17 cellular contexts compared by ENCODE assay signal in the genomic region with DNA sequence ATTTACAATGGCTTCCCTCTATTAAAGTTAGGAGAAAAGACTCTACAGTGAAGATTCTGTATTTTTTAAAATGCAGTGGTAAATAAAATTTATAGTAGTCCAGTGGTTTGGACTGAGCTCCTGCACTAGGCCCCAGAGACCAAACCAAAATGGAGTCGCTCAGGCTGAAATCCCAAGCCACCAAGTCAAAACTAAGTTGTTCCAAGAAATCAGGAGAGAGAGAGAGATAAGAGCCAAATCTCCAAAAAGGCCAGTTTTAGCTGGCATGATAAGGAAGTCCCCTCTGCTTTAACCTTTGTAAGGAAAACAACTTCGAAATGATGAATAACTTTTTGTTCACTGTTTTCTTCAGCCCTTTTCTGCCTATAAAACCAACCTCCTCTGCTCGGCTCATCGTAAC.
DNase-seq lines count a peak whose midpoint lies in the region; ATAC-seq, FAIRE-seq and TF ChIP-seq lines count a peak whose summit lies in the region.
"Had no signal": no experiment of that assay in that cellular context is flagged by ENCODE, and none has a peak within 500 bp of the region (broad histone marks: within the 10 kb centered on the region; RNA-seq: fewer than 3 reads in every experiment).

No MANE protein-coding gene starts in this region.

- H3K27me3 Mint-ChIP-seq in activated naive CD4-positive, alpha-beta T cell treated with anti-CD3 and anti-CD28 coated beads, Interleukin-2, amount 50 U/mL, for 24 hours, result no peaks in the 10 kb centered on the region
- H3K27me3 Mint-ChIP-seq: activated naive CD4-positive, alpha-beta T cell treated with anti-CD3 and anti-CD28 coated beads, Interleukin-2, amount 10 ng/mL, durations not matched to agents 7 days and 5 days had no signal

- peaks cover 9% of the 10 kb centered on the region; the same call in 1 of the 2 replicates for H3K36me3 ChIP-seq in SK-N-MC (ENCODE audit: insufficient read depth, low read length)
- peaks cover 0 to 24% (median 7%) of the 10 kb centered on the region in 4 donors for H3K36me3 ChIP-seq in esophagus muscularis mucosa
- peaks cover 0 to 26% (median 18%) of the 10 kb centered on the region in 4 donors for H3K36me3 ChIP-seq in stomach
- no peaks in the 10 kb centered on the region for H3K36me3 ChIP-seq in kidney (ENCODE audit: control insufficient read depth in 1 of 2, insufficient read depth in 2 of 2, low read length in 2 of 2)
- H3K36me3 ChIP-seq: cardiac muscle cell had no signal

- H3K9me3 Mint-ChIP-seq in activated naive CD4-positive, alpha-beta T cell treated with anti-CD3 and anti-CD28 coated beads, Interleukin-2, amount 50 U/mL, for 24 hours, result no peaks in the 10 kb centered on the region
- H3K9me3 Mint-ChIP-seq: neural crest cell had no signal

- peak overlapping the region; percentile 77; the same call in 1 of the 2 replicates for H3K27ac ChIP-seq in SK-N-MC
- peak overlapping the region in 1 of 4 donors; percentile 21 for H3K27ac ChIP-seq in esophagus muscularis mucosa (replicated peaks in 1 of 4)
- peak overlapping the region; percentile 31 to 91 (median 88) for H3K27ac ChIP-seq in stomach
- H3K27ac ChIP-seq in kidney (ENCODE audit: low read depth in 2 of 2, low read length in 2 of 2), result peak overlapping the region in 1 of 2 donors; percentile 50
- H3K27ac ChIP-seq: cardiac muscle cell had no signal

- ATAC-seq in GM19463 (IDR thresholded peaks at IDR 0.05; ENCODE audit: unreplicated experiment), result no peak

- H3K4me3 Mint-ChIP-seq in activated naive CD4-positive, alpha-beta T cell treated with anti-CD3 and anti-CD28 coated beads, Interleukin-2, amount 50 U/mL, for 24 hours, result no peak overlapping the region
- H3K4me3 Mint-ChIP-seq: activated naive CD4-positive, alpha-beta T cell treated with anti-CD3 and anti-CD28 coated beads, Interleukin-2, amount 10 ng/mL, durations not matched to agents 7 days and 5 days; neural crest cell had no signal

- H3K27me3 ChIP-seq in esophagus muscularis mucosa (no peaks in the 10 kb centered on the region), stomach (no peaks in the 10 kb centered on the region)
- H3K27me3 ChIP-seq: cardiac muscle cell had no signal

- H3K9me3 ChIP-seq in SK-N-MC (ENCODE audit: low read depth, low read length) (peaks cover 10% of the 10 kb centered on the region; the same call in 1 of the 2 replicates), esophagus muscularis mucosa (no peaks in the 10 kb centered on the region), stomach (peaks cover 0 to 8% (median 3%) of the 10 kb centered on the region in 4 donors), kidney (ENCODE audit: control insufficient read depth in 1 of 2, low read length in 2 of 2) (peaks cover 0 to 7% of the 10 kb centered on the region in 2 donors)

- intact Hi-C loops in esophagus muscularis mucosa (cut with DNase I) (loop anchor here (5.0 kb wide), 1 partner anchor 98 kb away; no protein-coding TSS in a partner anchor), stomach (cut with DNase I; ENCODE audit: low total_unique reads) (no loop called here), kidney (cut with DNase I) (no loop called here)

- no peak for TF ChIP-seq CTCF in esophagus muscularis mucosa (IDR thresholded peaks at IDR 0.05)
- TF ChIP-seq CTCF in stomach (IDR thresholded peaks at IDR 0.05), result no peak
- no peak for TF ChIP-seq CTCF in GM10266 (IDR thresholded peaks at IDR 0.05; ENCODE audit: control insufficient read depth, insufficient read depth, low read depth, missing control alignments)
- no peak for TF ChIP-seq CTCF in kidney (IDR thresholded peaks at IDR 0.05; ENCODE audit: borderline replicate concordance, extremely low read depth, insufficient read depth)

- TF ChIP-seq POLR2A in esophagus muscularis mucosa (IDR thresholded peaks at IDR 0.05; ENCODE audit: low read depth) (no peak), stomach (IDR thresholded peaks at IDR 0.05) (no peak)

- H3K9ac ChIP-seq in SK-N-MC (ENCODE audit: insufficient read length), result no peak overlapping the region
- peak overlapping the region in 1 of 2 donors; percentile 30 for H3K9ac ChIP-seq in kidney (ENCODE audit: low read length in 2 of 2)

- H3K4me3 ChIP-seq in SK-N-MC (no peak overlapping the region), esophagus muscularis mucosa (no peak overlapping the region), stomach (no peak overlapping the region), kidney (ENCODE audit: low read length in 2 of 2) (no peak overlapping the region)
- H3K4me3 ChIP-seq: cardiac muscle cell had no signal

- peaks cover 17% of the 10 kb centered on the region for H3K36me3 Mint-ChIP-seq in activated naive CD4-positive, alpha-beta T cell treated with anti-CD3 and anti-CD28 coated beads, Interleukin-2, amount 50 U/mL, for 24 hours

- H3K4me1 ChIP-seq in esophagus muscularis mucosa (peaks cover 57 to 70% (median 68%) of the 10 kb centered on the region in 4 donors), stomach (peaks cover 48 to 80% (median 61%) of the 10 kb centered on the region in 4 donors), kidney (ENCODE audit: control insufficient read depth in 1 of 2, insufficient read depth in 1 of 2, low read depth in 1 of 2, low read length in 2 of 2) (peaks cover 35 to 45% of the 10 kb centered on the region in 2 donors)

- no peak for DNase-seq in activated naive CD4-positive, alpha-beta T cell treated with Interleukin-2 at 50 U/mL for 16 hours
- DNase-seq in SK-N-MC (ENCODE audit: low read depth, low spot score) (no peak), esophagus muscularis mucosa (ENCODE audit: extremely low spot score) (peak; percentile 10), stomach (no peak), GM10266 (ENCODE audit: extremely low spot score) (no peak), kidney (no peak)
- DNase-seq: activated naive CD4-positive, alpha-beta T cell treated with anti-CD3 and anti-CD28 coated beads, Interleukin-2, amount 10 ng/mL, durations not matched to agents 7 days and 5 days; KG1; NCI-H1092; NCI-H774; stimulated activated CD4-positive, alpha-beta T cell treated with anti-CD3 and anti-CD28 coated beads, Interleukin-15, amount 100 ng/mL, for 24 hours had no signal

- H3K27ac Mint-ChIP-seq in activated naive CD4-positive, alpha-beta T cell treated with anti-CD3 and anti-CD28 coated beads, Interleukin-2, amount 50 U/mL, for 24 hours, result peak overlapping the region; percentile 86
- H3K27ac Mint-ChIP-seq: activated naive CD4-positive, alpha-beta T cell treated with anti-CD3 and anti-CD28 coated beads, Interleukin-2, amount 10 ng/mL, durations not matched to agents 7 days and 5 days had no signal

- WGBS in esophagus muscularis mucosa, result 90% methylated on average over 4 of the region's 4 CpGs
- 36 to 64% (median 50%) methylated on average over 4 of the region's 4 CpGs for WGBS in stomach, 5 donors

- no peak for FAIRE-seq in kidney (lab: Jason Lieb, UNC)
- FAIRE-seq: G401.6, H54 had no signal

- TF ChIP-seq EP300 in esophagus muscularis mucosa (IDR thresholded peaks at IDR 0.05), result no peak
- no peak for TF ChIP-seq EP300 in stomach (IDR thresholded peaks at IDR 0.05)

- H3K4me1 Mint-ChIP-seq in activated naive CD4-positive, alpha-beta T cell treated with anti-CD3 and anti-CD28 coated beads, Interleukin-2, amount 50 U/mL, for 24 hours, result peaks cover 78% of the 10 kb centered on the region
